ENCODE assay signal across 29 cellular contexts in genomic region chr19:4467835-4468234, GRCh38. TPM values are rescaled to one million over a fixed set of nuclear protein-coding genes. Genes with fewer than 3 reads are reported as not detected.
"Had no signal": no experiment of that assay in that cellular context is flagged by ENCODE, and none has a peak within 500 bp of the region (broad histone marks: within the 10 kb centered on the region; RNA-seq: fewer than 3 reads in every experiment).

No MANE protein-coding gene starts in this region.

- DNase-seq: natural killer cell; occipital lobe; ovary; posterior cingulate gyrus; psoas muscle; right cardiac atrium; right lobe of liver; sigmoid colon; small intestine; stimulated activated CD4-positive, alpha-beta T cell treated with anti-CD3 and anti-CD28 coated beads, Interleukin-15, amount 100 ng/mL, for 24 hours; stimulated activated CD4-positive, alpha-beta T cell treated with anti-CD3 and anti-CD28 coated beads, Interleukin-2, amount 100 ng/mL, for 24 hours; stimulated activated CD4-positive, alpha-beta T cell treated with anti-CD3 and anti-CD28 coated beads, Interleukin-4, amount 100 ng/mL, for 1 hour; stimulated activated CD4-positive, alpha-beta T cell treated with anti-CD3 and anti-CD28 coated beads, Interleukin-4, amount 100 ng/mL, for 4 hours; stimulated activated CD8-positive, alpha-beta memory T cell treated with anti-CD3 and anti-CD28 coated beads, Interleukin-4, amount 100 ng/mL, for 48 hours; stimulated activated naive B cell treated with anti-CD40 and anti-IgM and Interleukin-4, amounts not matched to agents 10 μg/mL and 1 μg/mL and 100 μg/mL, for 72 hours; stimulated activated naive CD4-positive, alpha-beta T cell treated with Interleukin-2 at 50 U/mL for 16 hours; stomach; thyroid gland; trophoblast cell; upper lobe of left lung had no signal

- H3K4me3 ChIP-seq: neural progenitor cell, ovary, psoas muscle, right lobe of liver, sigmoid colon, stomach, thoracic aorta, thyroid gland, tibial nerve, upper lobe of left lung, vagina had no signal

- H3K4me1 ChIP-seq: neural progenitor cell, psoas muscle had no signal

- H3K27me3 Mint-ChIP-seq: progenitor cell of endocrine pancreas; stimulated activated naive B cell treated with anti-CD40 and anti-IgM and Interleukin-4, amounts not matched to agents 10 μg/mL and 1 μg/mL and 100 μg/mL, for 72 hours; stimulated activated naive CD8-positive, alpha-beta T cell treated with anti-CD3 and anti-CD28 coated beads, Interleukin-15, Interleukin-2, amounts not matched to agents 100 ng/mL and 50 ng/mL, for 24 hours had no signal

- H3K9me3 ChIP-seq: ovary, psoas muscle, right lobe of liver, sigmoid colon, stomach, thoracic aorta, thyroid gland, tibial nerve, upper lobe of left lung, vagina had no signal

- H3K36me3 Mint-ChIP-seq: natural killer cell; neural progenitor cell; stimulated activated naive B cell treated with anti-CD40 and anti-IgM and Interleukin-4, amounts not matched to agents 10 μg/mL and 1 μg/mL and 100 μg/mL, for 72 hours had no signal

- H2AFZ ChIP-seq: neural progenitor cell, parathyroid adenoma had no signal

- H3K27ac Mint-ChIP-seq: natural killer cell; nephron; neural progenitor cell; progenitor cell of endocrine pancreas; stimulated activated naive B cell treated with anti-CD40 and anti-IgM and Interleukin-4, amounts not matched to agents 10 μg/mL and 1 μg/mL and 100 μg/mL, for 72 hours; stimulated activated naive CD8-positive, alpha-beta T cell treated with anti-CD3 and anti-CD28 coated beads, Interleukin-15, Interleukin-2, amounts not matched to agents 100 ng/mL and 50 ng/mL, for 24 hours had no signal

- H3K27me3 ChIP-seq: neural progenitor cell, ovary, right lobe of liver, sigmoid colon, stomach, thyroid gland, tibial nerve, upper lobe of left lung, vagina had no signal

- H3K27ac ChIP-seq: neural progenitor cell, ovary, parathyroid adenoma, psoas muscle, right lobe of liver, sigmoid colon, stomach, thoracic aorta, thyroid gland, tibial nerve, upper lobe of left lung, vagina had no signal

- H3K4me1 Mint-ChIP-seq: nephron had no signal

- H3K9ac ChIP-seq: neural progenitor cell, parathyroid adenoma had no signal

- H3K4me2 ChIP-seq: neural progenitor cell had no signal

- H3K9me3 Mint-ChIP-seq: natural killer cell; nephron; neural progenitor cell; stimulated activated naive B cell treated with anti-CD40 and anti-IgM and Interleukin-4, amounts not matched to agents 10 μg/mL and 1 μg/mL and 100 μg/mL, for 72 hours; stimulated activated naive CD8-positive, alpha-beta T cell treated with anti-CD3 and anti-CD28 coated beads, Interleukin-15, Interleukin-2, amounts not matched to agents 100 ng/mL and 50 ng/mL, for 24 hours had no signal

- H3K36me3 ChIP-seq: neural progenitor cell, ovary, right lobe of liver, sigmoid colon, stomach, thoracic aorta, thyroid gland, tibial nerve, upper lobe of left lung, vagina had no signal

- ATAC-seq: natural killer cell; psoas muscle; right cardiac atrium; right lobe of liver; stimulated activated naive B cell treated with anti-CD40 and anti-IgM and Interleukin-4, amounts not matched to agents 10 μg/mL and 1 μg/mL and 100 μg/mL, for 72 hours had no signal

- H3K4me3 Mint-ChIP-seq: natural killer cell; nephron; neural progenitor cell; stimulated activated naive B cell treated with anti-CD40 and anti-IgM and Interleukin-4, amounts not matched to agents 10 μg/mL and 1 μg/mL and 100 μg/mL, for 72 hours; stimulated activated naive CD8-positive, alpha-beta T cell treated with anti-CD3 and anti-CD28 coated beads, Interleukin-15, Interleukin-2, amounts not matched to agents 100 ng/mL and 50 ng/mL, for 24 hours had no signal

RNA-seq across cellular contexts. Expression of gene PLIN4, which starts 50.5 kb away (rescaled TPM):
- polyA plus RNA-seq: neural cell had no signal
